Comparison of ENCODE assay signal across 8 cellular contexts in the genomic region with DNA sequence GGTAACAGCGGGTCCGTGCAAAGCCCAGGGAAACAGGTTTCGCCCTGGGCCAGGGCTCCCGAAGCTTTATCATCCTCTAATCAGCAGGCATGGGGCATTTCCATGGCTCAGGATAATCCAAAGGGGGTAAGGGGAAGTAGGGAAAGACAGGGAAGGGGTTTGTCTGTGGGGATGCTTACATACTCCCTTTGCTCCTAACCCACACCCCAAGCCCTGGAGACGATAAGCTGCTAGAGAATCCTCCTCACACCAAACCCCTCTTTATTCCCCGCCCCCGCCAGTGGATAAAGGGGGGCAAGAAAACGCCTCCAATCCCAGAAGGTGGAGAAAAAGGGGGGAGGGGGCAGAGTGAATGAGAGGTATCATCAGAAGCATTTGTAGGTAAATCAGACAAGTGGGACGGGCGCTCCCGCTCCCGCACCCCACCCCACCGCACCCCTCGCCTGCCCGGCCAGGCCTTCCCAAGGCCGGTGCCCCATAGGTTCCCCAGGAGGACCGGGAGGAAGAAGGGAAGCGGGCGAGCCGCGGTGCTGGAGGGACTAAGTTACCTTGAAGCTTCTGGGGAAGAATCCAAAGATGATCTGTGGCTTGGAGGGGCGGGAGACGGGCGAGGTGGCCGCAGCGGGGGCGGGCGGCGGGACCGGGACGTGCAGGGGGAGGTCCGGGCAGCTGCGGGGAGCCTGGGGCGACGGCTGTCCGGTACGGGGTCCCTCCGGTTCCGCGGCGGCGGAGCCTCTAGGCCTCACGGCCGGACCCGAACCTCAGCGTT. TPM values are rescaled to one million over a fixed set of nuclear protein-coding genes. Genes with fewer than 3 reads are reported as not detected.
DNase-seq lines count a peak whose midpoint lies in the region; ATAC-seq and TF ChIP-seq lines count a peak whose summit lies in the region.

No MANE protein-coding gene starts in this region.

- peaks cover 11% of the 10 kb centered on the region for H3K4me1 ChIP-seq in RWPE2 (ENCODE audit: insufficient read depth, poor library complexity, severe bottlenecking)
- peaks cover 0 to 13% (median 2%) of the 10 kb centered on the region in 4 donors for H3K4me1 ChIP-seq in right lobe of liver
- peaks cover 19 to 24% of the 10 kb centered on the region in 2 donors for H3K4me1 ChIP-seq in thoracic aorta (ENCODE audit: control insufficient read depth in 1 of 2, low read depth in 2 of 2)

- DNase-seq in activated effector memory CD4-positive, alpha-beta T cell treated with Interleukin-2 at 50 U/mL for 16 hours, result peak; percentile 2
- no peak for DNase-seq in activated effector memory CD4-positive, alpha-beta T cell treated with anti-CD3 and anti-CD28 coated beads, Interleukin-2, amount 50 U/mL, for 16 hours
- DNase-seq in RWPE2 (ENCODE audit: low spot score) (no peak), choroid plexus epithelial cell (ENCODE audit: low read depth) (no peak), right lobe of liver (peak in 2 of 3 donors; percentile 48 to 62), thoracic aorta (ENCODE audit: low spot score) (no peak), DMS153 treated with DMSO at 0.1 percent for 48 hours (lab: John Stamatoyannopoulos, UW; ENCODE audit: unreplicated experiment) (no peak)

- H3K27me3 ChIP-seq in RWPE2 (ENCODE audit: insufficient read depth, poor library complexity, severe bottlenecking), result no peaks in the 10 kb centered on the region
- no peaks in the 10 kb centered on the region for H3K27me3 ChIP-seq in right lobe of liver
- H3K27me3 ChIP-seq in thoracic aorta (replicated peaks; ENCODE audit: insufficient read depth), result no peaks in the 10 kb centered on the region

- H3K27ac ChIP-seq in RWPE2 (ENCODE audit: poor library complexity, severe bottlenecking) (peak overlapping the region; percentile 71), right lobe of liver (peak overlapping the region; percentile 79 to 91 (median 87)), thoracic aorta (peak overlapping the region; percentile 88 to 89)

- no peak for TF ChIP-seq CTCF in RWPE2 (IDR thresholded peaks at IDR 0.05; ENCODE audit: poor library complexity, severe bottlenecking)
- TF ChIP-seq CTCF in choroid plexus epithelial cell (conservative IDR thresholded peaks at IDR 0.05; ENCODE audit: low read depth, low read length), result no peak
- no peak for TF ChIP-seq CTCF in right lobe of liver (IDR thresholded peaks at IDR 0.05)
- TF ChIP-seq CTCF in thoracic aorta (IDR thresholded peaks at IDR 0.05), result no peak

- peak overlapping the region; percentile 88 for H3K4me3 ChIP-seq in RWPE2 (ENCODE audit: severe bottlenecking)
- H3K4me3 ChIP-seq in choroid plexus epithelial cell (ENCODE audit: low read depth, low read length), result peak overlapping the region; percentile 95
- H3K4me3 ChIP-seq in right lobe of liver, result peak overlapping the region; percentile 92 to 96 (median 95)
- H3K4me3 ChIP-seq in thoracic aorta, result peak overlapping the region; percentile 99

- H3K36me3 ChIP-seq in RWPE2 (ENCODE audit: low read depth) (peaks cover 30% of the 10 kb centered on the region), right lobe of liver (peaks cover 0 to 20% (median 6%) of the 10 kb centered on the region in 4 donors), thoracic aorta (peaks cover 5% of the 10 kb centered on the region)

- ATAC-seq in HG02938 (IDR thresholded peaks at IDR 0.05; ENCODE audit: unreplicated experiment) (peak; percentile 0), RWPE2 (ENCODE audit: low read depth) (peak; percentile 9), right lobe of liver (peak; percentile 10 to 34 (median 24)), thoracic aorta (ENCODE audit: insufficient number of reproducible peaks, low FRiP score, low read depth) (no peak)

- no peak for TF ChIP-seq POLR2A in right lobe of liver (IDR thresholded peaks at IDR 0.05)

- H3K9me3 ChIP-seq in RWPE2 (ENCODE audit: severe bottlenecking) (no peaks in the 10 kb centered on the region), right lobe of liver (no peaks in the 10 kb centered on the region), thoracic aorta (no peaks in the 10 kb centered on the region)

- WGBS in right lobe of liver (ENCODE audit: insufficient coverage, low coverage, low lambda C conversion rate, missing lambda C conversion rate), result 0% methylated on average over 15 of the region's 46 CpGs

- intact Hi-C loops in right lobe of liver (cut with DNase I), result loop anchor here in 1 of 2 donors (10.0 kb wide), 1 partner anchor 88 kb away; no protein-coding TSS in a partner anchor

RNA-seq across cellular contexts. Expression of gene PPP2R5E, which starts 0.8 kb away (rescaled TPM):
- total RNA-seq in right lobe of liver (10 to 100 TPM; 12.5 to 34.8 (median 18.2) TPM), thoracic aorta (10 to 100 TPM; 13.9 to 25.5 TPM)

Comparison
In these comparisons a context has a peak if more than half of its experiments do, and no peak if none do; other contexts are left out.
1. DNase-seq: peak in activated effector memory CD4-positive, alpha-beta T cell treated with Interleukin-2 at 50 U/mL for 16 hours (single experiment) and right lobe of liver (2 of 3); none in activated effector memory CD4-positive, alpha-beta T cell treated with anti-CD3 and anti-CD28 coated beads, Interleukin-2, amount 50 U/mL, for 16 hours (single experiment), RWPE2 (single experiment), choroid plexus epithelial cell (single experiment), thoracic aorta (single experiment) and DMS153 treated with DMSO at 0.1 percent for 48 hours (single experiment).
2. Peak in every context shown above with its lines, with median percentiles within 50 percentile points of each other: H3K27ac ChIP-seq and H3K4me3 ChIP-seq.